In genomic region chr1:161662684-161663339, GRCh38 we compare ENCODE assay signal across 8 cellular contexts. TPM values are rescaled to one million over a fixed set of nuclear protein-coding genes. Genes with fewer than 3 reads are reported as not detected.
DNase-seq lines count a peak whose midpoint lies in the region; ATAC-seq lines count a peak whose summit lies in the region.
"Not testable (repeated sequence)": the region's sequence is repeated elsewhere in the genome, so short reads cannot be mapped to it uniquely, and the experiment has no call there.
"Had no signal": no experiment of that assay in that cellular context is flagged by ENCODE, and none has a peak within 500 bp of the region (broad histone marks: within the 10 kb centered on the region; RNA-seq: fewer than 3 reads in every experiment).

Gene FCGR2B (plus strand): TSS chr1:161663143. CDS start chr1:161663242, 99 bp downstream.

- H3K9me3 Mint-ChIP-seq in naive B cell: not testable (repeated sequence)

- not testable (repeated sequence) for H3K4me1 Mint-ChIP-seq in naive B cell

- not testable (repeated sequence) for H3K27me3 Mint-ChIP-seq in naive B cell

- ATAC-seq in GM18517 (IDR thresholded peaks at IDR 0.05; ENCODE audit: unreplicated experiment) (peak; percentile 66), GM19452 (IDR thresholded peaks at IDR 0.05; ENCODE audit: unreplicated experiment) (peak; percentile 53), GM21786 (IDR thresholded peaks at IDR 0.05; ENCODE audit: unreplicated experiment) (peak; percentile 63), HG03039 (IDR thresholded peaks at IDR 0.05; ENCODE audit: unreplicated experiment) (peak; percentile 68), HG03460 (IDR thresholded peaks at IDR 0.05; ENCODE audit: unreplicated experiment) (peak; percentile 67), esophagus mucosa (peak; percentile 17), naive B cell (ENCODE audit: low read depth in 2 of 2) (peak; percentile 76 to 81)

- DNase-seq in naive B cell: not testable (repeated sequence)

- H3K27ac Mint-ChIP-seq in naive B cell: not testable (repeated sequence)

- H3K36me3 Mint-ChIP-seq in naive B cell: not testable (repeated sequence)

- H3K4me3 Mint-ChIP-seq in naive B cell: peak within 1 kb of the TSS in 3 of 8 donors; percentile 30 to 42 (median 41)

RNA-seq across cellular contexts. Expression of gene FCGR2B, which starts in this region (rescaled TPM):
- total RNA-seq in esophagus mucosa: 0.80 TPM
- 100 to 1,000 TPM; 232 to 404 (median 304) TPM for polyA plus RNA-seq in naive B cell (ENCODE audit: low read depth in 6 of 6)
- total RNA-seq: HT-29 had no signal

Comparison
In these comparisons a context has a peak if more than half of its experiments do, and no peak if none do; other contexts are left out.
1. Peak in ATAC-seq in esophagus mucosa; RNA of the gene not detected or under 1 TPM.
2. ATAC-seq: peak in every context shown above with its lines; median percentile 78 in naive B cell; 68 in HG03039; 67 in HG03460; 66 in GM18517; 63 in GM21786; 53 in GM19452; 17 in esophagus mucosa.